ENCODE assay signal across 9 cellular contexts in the genomic region with DNA sequence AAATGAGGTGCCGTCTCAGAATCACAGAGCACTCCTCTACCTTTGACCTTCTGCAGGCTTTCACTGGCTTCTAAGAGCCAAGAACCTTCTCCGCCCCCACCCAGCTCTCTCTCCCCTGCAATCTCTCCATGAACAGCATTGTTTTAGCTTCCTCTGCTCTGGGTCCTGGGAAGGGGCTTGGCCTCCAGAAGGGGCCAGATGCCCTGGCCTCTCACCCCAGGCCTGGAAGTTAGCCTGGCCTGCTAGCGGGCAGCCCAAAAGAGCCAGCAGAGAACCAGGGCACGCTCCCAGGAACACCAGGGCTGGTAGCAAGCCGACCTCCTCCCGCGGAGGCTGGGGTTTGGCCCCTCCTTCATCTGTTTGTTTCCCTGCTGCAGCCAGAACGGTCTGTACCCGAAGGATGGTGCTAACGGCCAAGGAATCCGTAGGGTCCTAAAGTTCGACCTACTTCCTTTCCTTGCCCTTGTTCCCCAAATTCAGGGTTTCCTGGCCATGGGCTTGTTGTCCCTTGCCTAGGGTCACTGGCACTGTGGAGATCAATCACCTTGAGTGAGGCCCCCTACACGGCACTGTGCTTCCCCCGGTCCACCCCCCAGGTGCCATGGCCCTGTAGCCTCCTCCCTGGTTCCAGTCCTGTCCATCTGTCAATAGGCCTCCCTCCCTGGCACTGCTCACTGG. TPM values are rescaled to one million over a fixed set of nuclear protein-coding genes. Genes with fewer than 3 reads are reported as not detected.
DNase-seq lines count a peak whose midpoint lies in the region; ATAC-seq, FAIRE-seq and TF ChIP-seq lines count a peak whose summit lies in the region.
"Had no signal": no experiment of that assay in that cellular context is flagged by ENCODE, and none has a peak within 500 bp of the region (broad histone marks: within the 10 kb centered on the region; RNA-seq: fewer than 3 reads in every experiment).

No MANE protein-coding gene starts in this region.

- peak overlapping the region; percentile 87 for H3K23ac ChIP-seq in IMR-90 (ENCODE audit: low read depth, low read length)

- peaks cover 54% of the 10 kb centered on the region for H3K4me1 Mint-ChIP-seq in T-helper 1 cell treated with Interleukin-12 subunit alpha and Interleukin-12 subunit beta and Interleukin-4 antibody, amounts not matched to agents 30 μg/mL and 1 μg/mL, for 36 hours (ENCODE audit: low read depth)

- H2BK120ac ChIP-seq in IMR-90 (ENCODE audit: low read depth, low read length) = peak overlapping the region; percentile 96

- H2BK20ac ChIP-seq in IMR-90 (ENCODE audit: low read depth, low read length) = peak overlapping the region; percentile 81

- no peaks in the 10 kb centered on the region for H3K27me3 Mint-ChIP-seq in T-helper 1 cell treated with Interleukin-12 subunit alpha and Interleukin-12 subunit beta and Interleukin-4 antibody, amounts not matched to agents 30 μg/mL and 1 μg/mL, for 36 hours (ENCODE audit: low read depth)

- peak overlapping the region; percentile 79 for H3K4me3 Mint-ChIP-seq in T-helper 1 cell treated with Interleukin-12 subunit alpha and Interleukin-12 subunit beta and Interleukin-4 antibody, amounts not matched to agents 30 μg/mL and 1 μg/mL, for 36 hours

- DNase-seq in DMS114 treated with DMSO at 0.1 percent for 48 hours (lab: John Stamatoyannopoulos, UW; ENCODE audit: unreplicated experiment) (peak; percentile 41), IMR-90 (peak; percentile 57), coronary artery (ENCODE audit: low spot score) (peak; percentile 97), kidney (peak; percentile 96), smooth muscle cell (lab: John Stamatoyannopoulos, UW; ENCODE audit: unreplicated experiment) (no peak), kidney glomerular epithelial cell (lab: John Stamatoyannopoulos, UW) (no peak)

- peak overlapping the region; percentile 89 for H3K18ac ChIP-seq in IMR-90 (ENCODE audit: low read depth, low read length)

- no peaks in the 10 kb centered on the region for H3K9me3 ChIP-seq in IMR-90 (ENCODE audit: control insufficient read depth, insufficient read depth, low read length)
- no peaks in the 10 kb centered on the region for H3K9me3 ChIP-seq in kidney (ENCODE audit: control insufficient read depth in 1 of 2, low read length in 2 of 2)
- no peaks in the 10 kb centered on the region for H3K9me3 ChIP-seq in smooth muscle cell (replicated peaks; ENCODE audit: low read depth)

- H3F3A ChIP-seq in smooth muscle cell (ENCODE audit: low read depth) = no peaks in the 10 kb centered on the region

- dilution Hi-C loops in IMR-90 (cut with HindIII; ENCODE audit: low sequenced_read_pairs, unreplicated experiment) = no loop called here

- H3K4ac ChIP-seq in IMR-90 (ENCODE audit: low read depth, low read length) = peak overlapping the region; percentile 95

- H2AFZ ChIP-seq in IMR-90 (replicated peaks; ENCODE audit: low read length, poor library complexity) (peak overlapping the region; percentile 94), smooth muscle cell (ENCODE audit: low read depth) (peak overlapping the region; percentile 90)

- H3K9me1 ChIP-seq in IMR-90 (ENCODE audit: insufficient read depth, low read length) = peaks cover 4% of the 10 kb centered on the region

- H3K9me3 Mint-ChIP-seq in T-helper 1 cell treated with Interleukin-12 subunit alpha and Interleukin-12 subunit beta and Interleukin-4 antibody, amounts not matched to agents 30 μg/mL and 1 μg/mL, for 36 hours = no peaks in the 10 kb centered on the region

- H3K4me1 ChIP-seq in IMR-90 (ENCODE audit: control insufficient read depth, insufficient read depth, low read length) (peaks cover 17% of the 10 kb centered on the region), kidney (ENCODE audit: control insufficient read depth in 1 of 2, insufficient read depth in 1 of 2, low read depth in 1 of 2, low read length in 2 of 2) (peaks cover 28 to 35% of the 10 kb centered on the region in 2 donors), smooth muscle cell (ENCODE audit: low read depth) (peaks cover 31% of the 10 kb centered on the region)

- POLR2A ChIA-PET in IMR-90 (lab: Charles Lee; ENCODE audit: unreplicated experiment) = no interaction called here

- peak overlapping the region; percentile 71; the same call in 1 of the 2 replicates for H3K56ac ChIP-seq in IMR-90 (ENCODE audit: extremely low read depth, insufficient read depth, low read length)

- no TSS peak for BruUV-seq in IMR-90 (replicated peaks; lab: Mats Ljungman, UMichigan)

- in situ Hi-C loops in IMR-90 (cut with MboI; ENCODE audit: low sequenced_read_pairs) = no loop called here

- H2AK5ac ChIP-seq in IMR-90 (ENCODE audit: low read depth, low read length) = peak overlapping the region; percentile 92; the same call in 1 of the 2 replicates

- intact Hi-C loops in IMR-90 (cut with micrococcal nuclease) (no loop called here), kidney (cut with DNase I) (no loop called here)

- H3K14ac ChIP-seq in IMR-90 (replicated peaks; ENCODE audit: low read depth, low read length) = peak overlapping the region; percentile 92

- CTCF ChIA-PET in IMR-90 (lab: Yijun Ruan, JAX) = interaction anchor here (1.0 kb wide), 1 partner anchor 129 kb away, joined by 3 read pairs; no protein-coding TSS in a partner anchor

- no peaks in the 10 kb centered on the region for H3K79me2 ChIP-seq in smooth muscle cell (ENCODE audit: low read depth)

- peak overlapping the region; percentile 72 for H3K27ac ChIP-seq in IMR-90 (ENCODE audit: insufficient read depth, low read length)
- peak overlapping the region; percentile 87 to 96 for H3K27ac ChIP-seq in coronary artery
- H3K27ac ChIP-seq in kidney (ENCODE audit: low read depth in 2 of 2, low read length in 2 of 2) = peak overlapping the region; percentile 80 to 89
- H3K27ac ChIP-seq in smooth muscle cell (ENCODE audit: low read depth) = no peak overlapping the region

- peak; percentile 30 for TF ChIP-seq RAD21 in IMR-90 (IDR thresholded peaks at IDR 0.05; ENCODE audit: low read length)

- H2BK15ac ChIP-seq in IMR-90 (ENCODE audit: low read depth, low read length) = peak overlapping the region; percentile 80; the same call in 2 of the 3 replicates

- FAIRE-seq in kidney (lab: Jason Lieb, UNC) = no peak

- H3K27me3 ChIP-seq in IMR-90 (ENCODE audit: control insufficient read depth, insufficient read depth, low read length) (no peaks in the 10 kb centered on the region), smooth muscle cell (ENCODE audit: low read depth) (no peaks in the 10 kb centered on the region)

- H4K5ac ChIP-seq in IMR-90 (ENCODE audit: low read depth, low read length) = peak overlapping the region; percentile 88

- peak overlapping the region; percentile 92 for H4K91ac ChIP-seq in IMR-90 (ENCODE audit: insufficient read depth, low read depth, low read length)

- no peak for TF ChIP-seq POLR2A in IMR-90 (IDR thresholded peaks at IDR 0.05; ENCODE audit: low read depth, low read length)

- peak overlapping the region; percentile 59 for H3K4me2 ChIP-seq in IMR-90 (ENCODE audit: low read depth, low read length)
- H3K4me2 ChIP-seq in smooth muscle cell = peak overlapping the region; percentile 83

- TF ChIP-seq CTCF in IMR-90 (conservative IDR thresholded peaks at IDR 0.05; ENCODE audit: low read depth, low read length) = no peak
- TF ChIP-seq CTCF in coronary artery (IDR thresholded peaks at IDR 0.05) = no peak
- peak; percentile 35 for TF ChIP-seq CTCF in kidney (IDR thresholded peaks at IDR 0.05; ENCODE audit: borderline replicate concordance, extremely low read depth, insufficient read depth)
- TF ChIP-seq CTCF in smooth muscle cell (IDR thresholded peaks at IDR 0.05; ENCODE audit: borderline replicate concordance, insufficient read depth, poor library complexity, severe bottlenecking) = no peak

- no peaks in the 10 kb centered on the region for H3K36me3 ChIP-seq in IMR-90 (ENCODE audit: control insufficient read depth, insufficient read depth, low read length)
- no peaks in the 10 kb centered on the region for H3K36me3 ChIP-seq in kidney (ENCODE audit: control insufficient read depth in 1 of 2, insufficient read depth in 2 of 2, low read length in 2 of 2)
- no peaks in the 10 kb centered on the region for H3K36me3 ChIP-seq in smooth muscle cell (ENCODE audit: low read depth)

- peak overlapping the region; percentile 64 to 76 for H4K8ac ChIP-seq in IMR-90 (ENCODE audit: low read depth in 2 of 2, low read length in 2 of 2)

- ATAC-seq in IMR-90 (ENCODE audit: low read depth) (peak; percentile 84), HG03159 (IDR thresholded peaks at IDR 0.05; ENCODE audit: unreplicated experiment) (no peak)

- H4K20me1 ChIP-seq in IMR-90 (ENCODE audit: insufficient read depth, low read length) = no peaks in the 10 kb centered on the region
- no peaks in the 10 kb centered on the region for H4K20me1 ChIP-seq in smooth muscle cell (ENCODE audit: low read depth)

- peak overlapping the region; percentile 95 for H2AK9ac ChIP-seq in IMR-90 (replicated peaks; ENCODE audit: low read depth, low read length, poor library complexity)

- H3K9ac ChIP-seq in IMR-90 (ENCODE audit: low read depth, low read length) = peak overlapping the region; percentile 62
- peak overlapping the region; percentile 15 to 59 for H3K9ac ChIP-seq in kidney (ENCODE audit: low read length in 2 of 2)
- no peak overlapping the region for H3K9ac ChIP-seq in smooth muscle cell (ENCODE audit: low read depth)

- 7% methylated on average over 5 of the region's 14 CpGs; no CpG with 5 or more reads in 1 of the 2 experiments for WGBS in IMR-90 (ENCODE audit: extremely low coverage in 2 of 2, insufficient read length in 1 of 2), 2 experiments
- WGBS in smooth muscle cell (ENCODE audit: low lambda C conversion rate) = 15% methylated on average over 14 of the region's 14 CpGs

- H3K36me3 Mint-ChIP-seq in T-helper 1 cell treated with Interleukin-12 subunit alpha and Interleukin-12 subunit beta and Interleukin-4 antibody, amounts not matched to agents 30 μg/mL and 1 μg/mL, for 36 hours (ENCODE audit: low read depth) = no peaks in the 10 kb centered on the region

- H3K79me1 ChIP-seq in IMR-90 (ENCODE audit: low read depth in 1 of 2, low read length in 2 of 2) = no peaks in the 10 kb centered on the region

- H3K4me3 ChIP-seq in IMR-90 (ENCODE audit: insufficient read depth, low read depth, low read length) (no peak overlapping the region), coronary artery (peak overlapping the region; percentile 40), kidney (ENCODE audit: low read length in 2 of 2) (no peak overlapping the region), smooth muscle cell (peak overlapping the region; percentile 31)
- H3K4me3 ChIP-seq: SK-N-MC had no signal

- H3K27ac Mint-ChIP-seq in T-helper 1 cell treated with Interleukin-12 subunit alpha and Interleukin-12 subunit beta and Interleukin-4 antibody, amounts not matched to agents 30 μg/mL and 1 μg/mL, for 36 hours = peak overlapping the region; percentile 91

- H2BK5ac ChIP-seq in IMR-90 (ENCODE audit: low read depth, low read length, poor library complexity, severe bottlenecking) = peak overlapping the region; percentile 57

RNA-seq across cellular contexts. Expression of gene DDIT4, which starts 18.7 kb away (rescaled TPM):
- total RNA-seq in IMR-90 (2012; rRNA removed) (108 and 110 TPM in 2 replicates), kidney (292 TPM), smooth muscle cell (161 and 198 TPM in 2 replicates)
- polyA plus RNA-seq in IMR-90 (2012; rRNA removed) (31.0 and 59.6 TPM in 2 replicates), kidney (ENCODE audit: insufficient read depth, low read depth, low replicate concordance) (96.9 TPM), smooth muscle cell (248 and 299 TPM in 2 replicates)
- polyA plus RNA-seq in IMR-90 (2012; cell fraction: cytosol; rRNA removed) = 38.8 and 80.6 TPM in 2 replicates
- polyA plus RNA-seq in IMR-90 (2012; cell fraction: nucleus; rRNA removed; ENCODE audit: low replicate concordance) = 80.3 and 93.3 TPM in 2 replicates

RNA-seq across cellular contexts. Expression of gene ASCC1, which starts 39.0 kb away (rescaled TPM):
- 21.0 and 21.9 TPM in 2 replicates for total RNA-seq in IMR-90 (2012; rRNA removed)
- 12.3 and 15.9 TPM in 2 replicates for polyA plus RNA-seq in IMR-90 (2012; rRNA removed)
- polyA plus RNA-seq in IMR-90 (2012; cell fraction: cytosol; rRNA removed) = 5.2 and 5.6 TPM in 2 replicates
- 1.5 and 9.0 TPM in 2 replicates for polyA plus RNA-seq in IMR-90 (2012; cell fraction: nucleus; rRNA removed; ENCODE audit: low replicate concordance)
- total RNA-seq in kidney = 36.1 TPM
- polyA plus RNA-seq in kidney (ENCODE audit: insufficient read depth, low read depth, low replicate concordance) = 24.0 TPM
- total RNA-seq in smooth muscle cell = 28.1 and 37.0 TPM in 2 replicates
- polyA plus RNA-seq in smooth muscle cell = 24.0 and 24.7 TPM in 2 replicates

RNA-seq across cellular contexts. Expression of gene ANAPC16, which starts 39.2 kb away (rescaled TPM):
- total RNA-seq in IMR-90 (2012; rRNA removed) (26.3 and 35.3 TPM in 2 replicates), kidney (132 TPM), smooth muscle cell (50.8 and 81.8 TPM in 2 replicates)
- polyA plus RNA-seq in IMR-90 (2012; rRNA removed) (17.4 and 25.2 TPM in 2 replicates), kidney (ENCODE audit: insufficient read depth, low read depth, low replicate concordance) (210 TPM), smooth muscle cell (76.4 and 80.8 TPM in 2 replicates)
- polyA plus RNA-seq in IMR-90 (2012; cell fraction: cytosol; rRNA removed) = 11.2 and 14.4 TPM in 2 replicates
- 4.8 and 19.4 TPM in 2 replicates for polyA plus RNA-seq in IMR-90 (2012; cell fraction: nucleus; rRNA removed; ENCODE audit: low replicate concordance)

Comparison
In these comparisons a context has a peak if more than half of its experiments do, and no peak if none do; other contexts are left out.
1. DNase-seq: peak in DMS114 treated with DMSO at 0.1 percent for 48 hours (single experiment), IMR-90 (single experiment), coronary artery (single experiment) and kidney (single experiment); none in smooth muscle cell (single experiment) and kidney glomerular epithelial cell (single experiment).
2. H3K4me3 ChIP-seq: peak in coronary artery (single experiment) and smooth muscle cell (single experiment); none in IMR-90 (single experiment) and kidney (0 of 2).